Comparison of ENCODE assay signal across 11 cellular contexts in the genomic region with DNA sequence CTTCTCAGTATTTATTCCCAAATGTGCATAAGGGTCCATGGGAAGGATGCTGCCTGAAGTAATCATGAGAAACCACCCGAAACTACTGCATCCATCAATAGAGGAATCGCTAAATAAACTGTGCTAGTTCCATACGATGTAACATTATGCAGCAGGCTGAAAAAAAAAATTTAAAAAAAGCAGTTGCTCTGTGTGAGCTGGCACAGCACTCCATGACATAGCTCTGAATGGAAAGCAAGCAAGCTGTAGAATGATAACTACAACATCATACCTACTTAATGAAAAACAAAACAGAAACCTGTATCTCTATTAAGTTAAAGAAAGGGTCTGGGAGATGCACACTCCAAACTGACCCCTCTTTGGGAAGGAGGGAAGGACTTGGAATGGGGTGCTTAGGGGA. TPM values are rescaled to one million over a fixed set of nuclear protein-coding genes. Genes with fewer than 3 reads are reported as not detected.
A peak's percentile ranks its signal among the peaks of the same experiment; 100 is the strongest.
DNase-seq lines count a peak whose midpoint lies in the region; ATAC-seq and TF ChIP-seq lines count a peak whose summit lies in the region.
"Had no signal": no experiment of that assay in that cellular context is flagged by ENCODE, and none has a peak within 500 bp of the region (broad histone marks: within the 10 kb centered on the region; RNA-seq: fewer than 3 reads in every experiment).

No MANE protein-coding gene starts in this region.

- no peaks in the 10 kb centered on the region for H3K9me3 Mint-ChIP-seq in brain
- H3K9me3 Mint-ChIP-seq: activated naive CD8-positive, alpha-beta T cell treated with anti-CD3 and anti-CD28 coated beads, Interleukin-2, amount 10 ng/mL, durations not matched to agents 7 days and 5 days had no signal

- DNase-seq in heart left ventricle (no peak), Right ventricle myocardium superior (no peak), thyroid gland (no peak), GM19238 (ENCODE audit: insufficient read length, low spot score) (no peak), H7 (no peak), prostate gland (ENCODE audit: low spot score) (no peak)
- DNase-seq: activated naive CD8-positive, alpha-beta T cell treated with anti-CD3 and anti-CD28 coated beads, Interleukin-2, amount 10 ng/mL, durations not matched to agents 7 days and 5 days; NCI-H187; NCI-H82 had no signal

- intact Hi-C loops in heart left ventricle (cut with DNase I) = loop anchor here in 7 of 10 donors (2.0 to 10.0 kb wide), 10 partner anchors 19 to 343 kb away; partner anchors contain the start of gene SHB (in 4 of the 7)
- intact Hi-C loops in Right ventricle myocardium superior (cut with DNase I) = loop anchor here (5.0 kb wide), 1 partner anchor 48 kb away; the partner anchor contains the start of gene SHB
- intact Hi-C loops in thyroid gland (cut with DNase I) = loop anchor here (5.0 to 10.0 kb wide), 3 partner anchors 48 to 75 kb away; partner anchors contain the start of gene SHB
- intact Hi-C loops in prostate gland (cut with DNase I) = loop anchor here (5.0 kb wide), 1 partner anchor 48 kb away; the partner anchor contains the start of gene SHB

- TF ChIP-seq RAD21 in liver (IDR thresholded peaks at IDR 0.05) = no peak

- peaks cover 89% of the 10 kb centered on the region for H3K4me1 Mint-ChIP-seq in brain

- no peak for TF ChIP-seq CTCF in heart left ventricle (IDR thresholded peaks at IDR 0.05)
- TF ChIP-seq CTCF in brain (conservative IDR thresholded peaks at IDR 0.05) = no peak
- TF ChIP-seq CTCF in liver (IDR thresholded peaks at IDR 0.05; ENCODE audit: low read depth, low read length, missing input control) = no peak
- no peak for TF ChIP-seq CTCF in thyroid gland (IDR thresholded peaks at IDR 0.05)
- no peak for TF ChIP-seq CTCF in prostate gland (IDR thresholded peaks at IDR 0.05)

- no peak for ATAC-seq in heart left ventricle
- ATAC-seq in Right ventricle myocardium superior (ENCODE audit: poor library complexity) = no peak

- H3K4me3 Mint-ChIP-seq in brain = peak overlapping the region in 3 of 5 experiments; percentile 14 to 65 (median 55)
- H3K4me3 Mint-ChIP-seq: activated naive CD8-positive, alpha-beta T cell treated with anti-CD3 and anti-CD28 coated beads, Interleukin-2, amount 10 ng/mL, durations not matched to agents 7 days and 5 days had no signal

- H3K4me1 ChIP-seq in heart left ventricle (peaks cover 11 to 88% (median 67%) of the 10 kb centered on the region in 12 donors), liver (ENCODE audit: control insufficient read depth in 4 of 4, insufficient read depth in 4 of 4, low read length in 3 of 4) (peaks cover 27 to 78% (median 71%) of the 10 kb centered on the region in 4 donors), thyroid gland (peaks cover 65 to 79% of the 10 kb centered on the region in 2 donors), prostate gland (replicated peaks) (peaks cover 60% of the 10 kb centered on the region)

- TF ChIP-seq POLR2A in heart left ventricle (IDR thresholded peaks at IDR 0.05) = no peak
- no peak for TF ChIP-seq POLR2A in thyroid gland (IDR thresholded peaks at IDR 0.05)
- TF ChIP-seq POLR2A in prostate gland (IDR thresholded peaks at IDR 0.05) = no peak

- H3K36me3 ChIP-seq in heart left ventricle (peaks cover 0 to 12% (median 0%) of the 10 kb centered on the region in 9 donors), liver (ENCODE audit: control insufficient read depth in 4 of 4, insufficient read depth in 3 of 4, low read depth in 1 of 4, low read length in 3 of 4) (peaks cover 0 to 9% (median 6%) of the 10 kb centered on the region in 4 donors), thyroid gland (no peaks in the 10 kb centered on the region), H7 (replicated peaks; ENCODE audit: control insufficient read depth, insufficient read depth, low read length) (no peaks in the 10 kb centered on the region), prostate gland (no peaks in the 10 kb centered on the region)

- H3K27me3 ChIP-seq in heart left ventricle (no peaks in the 10 kb centered on the region), liver (ENCODE audit: control insufficient read depth in 4 of 4, insufficient read depth in 4 of 4, low read length in 3 of 4) (no peaks in the 10 kb centered on the region), thyroid gland (no peaks in the 10 kb centered on the region), H7 (ENCODE audit: control insufficient read depth, insufficient read depth, low read length) (no peaks in the 10 kb centered on the region), prostate gland (replicated peaks; ENCODE audit: insufficient read depth) (no peaks in the 10 kb centered on the region)

- H3K36me3 Mint-ChIP-seq in brain = peaks cover 9% of the 10 kb centered on the region
- H3K36me3 Mint-ChIP-seq: activated naive CD8-positive, alpha-beta T cell treated with anti-CD3 and anti-CD28 coated beads, Interleukin-2, amount 10 ng/mL, durations not matched to agents 7 days and 5 days had no signal

- H3K27ac ChIP-seq in heart left ventricle (peak overlapping the region in 9 of 12 donors; percentile 28 to 82 (median 53)), liver (ENCODE audit: low read depth in 1 of 2, low read length in 2 of 2) (peak overlapping the region; percentile 72 to 92), thyroid gland (peak overlapping the region in 2 of 3 donors; percentile 57 to 66), prostate gland (peak overlapping the region in 1 of 2 donors; percentile 47)

- H3K27ac Mint-ChIP-seq in brain = peak overlapping the region; percentile 82 to 98 (median 89)
- H3K27ac Mint-ChIP-seq: activated naive CD8-positive, alpha-beta T cell treated with anti-CD3 and anti-CD28 coated beads, Interleukin-2, amount 10 ng/mL, durations not matched to agents 7 days and 5 days had no signal

- 55 to 73% (median 65%) methylated on average over 3 of the region's 3 CpGs for WGBS in heart left ventricle, 4 donors
- WGBS in liver = 94% methylated on average over 3 of the region's 3 CpGs
- WGBS in thyroid gland, 2 donors = 73 to 88% methylated on average over 3 of the region's 3 CpGs
- 45% methylated on average over 3 of the region's 3 CpGs for WGBS in prostate gland

- H3K9ac ChIP-seq in liver (ENCODE audit: low read depth in 1 of 2, low read length in 2 of 2) = no peak overlapping the region

- H3K4me3 ChIP-seq in heart left ventricle = no peak overlapping the region
- no peak overlapping the region for H3K4me3 ChIP-seq in liver (ENCODE audit: low read depth in 1 of 3, low read length in 3 of 3)
- H3K4me3 ChIP-seq in thyroid gland (replicated peaks in 1 of 3) = no peak overlapping the region
- H3K4me3 ChIP-seq in H7 (ENCODE audit: insufficient read depth, low read depth, low read length) = no peak overlapping the region
- no peak overlapping the region for H3K4me3 ChIP-seq in prostate gland

- H3K27me3 Mint-ChIP-seq in brain = peaks cover 6% of the 10 kb centered on the region

- H3K9me3 ChIP-seq in heart left ventricle = no peaks in the 10 kb centered on the region
- H3K9me3 ChIP-seq in liver (ENCODE audit: control insufficient read depth in 4 of 4, low read length in 3 of 4) = no peaks in the 10 kb centered on the region
- H3K9me3 ChIP-seq in thyroid gland = no peaks in the 10 kb centered on the region
- H3K9me3 ChIP-seq in prostate gland = no peaks in the 10 kb centered on the region

TF ChIP-seq in liver, 16 proteins besides CTCF, POLR2A, EP300 and RAD21 (continues in another document):
- TF ChIP-seq ZBTB33 (IDR thresholded peaks at IDR 0.05) = no peak
- no peak for TF ChIP-seq EGR1 (IDR thresholded peaks at IDR 0.05; ENCODE audit: low read depth in 2 of 2)
- no peak for TF ChIP-seq GABPA (IDR thresholded peaks at IDR 0.05 in 1 of 2, conservative IDR thresholded peaks at IDR 0.05 in 1 of 2)
- TF ChIP-seq HNF4G (IDR thresholded peaks at IDR 0.05) = no peak
- TF ChIP-seq ATF3 (IDR thresholded peaks at IDR 0.05) = no peak
- TF ChIP-seq YY1 (IDR thresholded peaks at IDR 0.05) = no peak
- no peak for TF ChIP-seq JUND (IDR thresholded peaks at IDR 0.05)

RNA-seq across cellular contexts. Expression of gene SHB, which starts 49.3 kb away (rescaled TPM):
- total RNA-seq in heart left ventricle (10 to 100 TPM; 10.7 to 31.4 (median 21.4) TPM), Right ventricle myocardium superior (15.0 TPM), liver (10 to 100 TPM in 1 of 2 donors, 1 to 10 TPM in 1; 3.4 to 17.3 TPM), thyroid gland (10 to 100 TPM; 18.4 to 27.5 (median 22.0) TPM), prostate gland (10 to 100 TPM; 53.2 to 54.8 TPM)
- polyA plus RNA-seq in heart left ventricle (10 to 100 TPM in 1 of 2 donors, 1 to 10 TPM in 1; 7.8 to 23.2 TPM), brain (ENCODE audit: insufficient read depth, low read depth, low replicate concordance) (37.4 TPM), liver (10 to 100 TPM in 1 of 2 donors, 1 to 10 TPM in 1; 3.6 to 10.4 TPM)
- 11.6 and 18.0 TPM in 2 replicates for total RNA-seq in H7 (2014; rRNA removed; shearing (Covaris generic))
